Comparison of ENCODE assay signal across 8 cellular contexts in the genomic region with DNA sequence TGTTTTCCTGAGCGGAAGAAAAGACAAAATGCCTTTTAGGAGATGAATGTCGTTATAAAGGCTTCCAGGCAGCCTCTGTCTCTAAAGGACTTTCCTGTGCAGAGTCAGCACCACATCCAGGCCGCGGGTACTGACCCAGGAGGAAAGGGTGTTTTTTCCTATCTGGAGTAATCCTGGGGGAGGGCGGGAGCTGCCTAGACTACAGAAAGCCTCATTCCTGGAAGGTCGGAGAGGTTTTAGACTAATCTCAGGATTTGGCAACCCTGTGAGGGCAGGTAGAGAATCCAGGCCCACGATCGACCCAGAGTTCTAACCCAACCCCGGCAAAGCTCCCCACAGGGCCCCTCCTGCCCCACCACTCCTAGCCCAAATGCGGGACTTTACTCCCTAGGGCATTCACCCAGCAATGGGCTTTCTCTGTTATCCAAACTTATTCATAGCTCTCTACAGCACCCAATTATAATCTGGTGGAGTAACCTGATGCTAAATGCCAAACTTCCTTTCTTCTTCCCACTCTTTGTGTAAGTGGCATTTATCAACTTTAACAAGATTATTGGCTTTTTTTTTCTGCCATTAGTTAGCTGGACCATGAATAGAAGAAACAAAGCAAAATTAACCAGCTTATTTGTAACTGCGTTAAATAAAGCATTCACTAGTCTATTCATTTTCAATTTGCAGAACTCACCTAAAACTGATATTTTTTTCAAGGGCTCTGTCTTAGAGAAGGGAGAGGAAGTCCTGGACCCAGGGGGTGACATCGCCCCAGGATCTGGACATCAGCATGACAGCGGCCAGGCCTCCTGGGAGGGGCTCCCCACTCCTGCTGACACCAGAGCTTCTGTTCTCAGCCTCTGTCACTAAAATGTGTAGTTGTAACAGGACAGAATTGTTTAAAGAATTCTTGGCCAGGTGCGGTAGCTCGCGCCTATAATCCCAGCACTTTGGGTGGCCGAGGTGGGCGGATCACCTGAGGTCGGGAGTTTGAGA. TPM values are rescaled to one million over a fixed set of nuclear protein-coding genes. Genes with fewer than 3 reads are reported as not detected.
DNase-seq lines count a peak whose midpoint lies in the region; ATAC-seq, FAIRE-seq and TF ChIP-seq lines count a peak whose summit lies in the region.

No MANE protein-coding gene starts in this region.

- DNase-seq in CD8-positive, alpha-beta T cell, result no peak
- no peak for DNase-seq in T-helper 17 cell
- no peak for DNase-seq in cardiac muscle cell (ENCODE audit: low read depth in 1 of 2, low spot score in 1 of 2)
- peak; percentile 94 for DNase-seq in pons (ENCODE audit: low spot score)
- no peak for DNase-seq in ecto neural progenitor cell (ENCODE audit: low spot score)
- DNase-seq in ACHN, result no peak
- DNase-seq in pancreas, result no peak

- H3K4me1 Mint-ChIP-seq in CD8-positive, alpha-beta T cell (ENCODE audit: low read depth), result peaks cover 2% of the 10 kb centered on the region
- H3K4me1 Mint-ChIP-seq in T-helper 17 cell, result peaks cover 7% of the 10 kb centered on the region

- H3K36me3 ChIP-seq in CD8-positive, alpha-beta T cell (ENCODE audit: insufficient read depth, low read length), result no peaks in the 10 kb centered on the region
- H3K36me3 ChIP-seq in cardiac muscle cell (no peaks in the 10 kb centered on the region), pancreas (no peaks in the 10 kb centered on the region)

- peak overlapping the region; percentile 62 for H3K4me3 Mint-ChIP-seq in CD8-positive, alpha-beta T cell
- peak overlapping the region; percentile 76 for H3K4me3 Mint-ChIP-seq in T-helper 17 cell

- H3K27ac ChIP-seq in CD8-positive, alpha-beta T cell (ENCODE audit: low read depth, low read length), result no peak overlapping the region
- H3K27ac ChIP-seq in cardiac muscle cell (no peak overlapping the region), pancreas (no peak overlapping the region)

- no peak overlapping the region for H3K4me3 ChIP-seq in CD8-positive, alpha-beta T cell (ENCODE audit: low read depth, low read length)
- H3K4me3 ChIP-seq in cardiac muscle cell, result peak overlapping the region; percentile 76
- H3K4me3 ChIP-seq in pancreas, result peak overlapping the region in 1 of 4 donors; percentile 61

- POLR2A ChIA-PET in CD8-positive, alpha-beta T cell (lab: Charles Lee), result interaction anchor here (0.9 kb wide), 1 partner anchor 13 kb away, joined by 3 read pairs; no protein-coding TSS in a partner anchor

- no peaks in the 10 kb centered on the region for H3K9me3 ChIP-seq in CD8-positive, alpha-beta T cell (ENCODE audit: low read length)
- H3K9me3 ChIP-seq in T-helper 17 cell (ENCODE audit: control insufficient read depth, low read length, poor library complexity, severe bottlenecking) (no peaks in the 10 kb centered on the region), cardiac muscle cell (ENCODE audit: low read depth) (no peaks in the 10 kb centered on the region), pancreas (no peaks in the 10 kb centered on the region)

- 85 to 86% methylated on average over 19 of the region's 19 CpGs for WGBS in pancreas, 2 donors

- H3K36me3 Mint-ChIP-seq in CD8-positive, alpha-beta T cell, result no peaks in the 10 kb centered on the region
- peaks cover 4% of the 10 kb centered on the region for H3K36me3 Mint-ChIP-seq in T-helper 17 cell (ENCODE audit: low read depth)

- CTCF ChIA-PET in CD8-positive, alpha-beta T cell (lab: Charles Lee), result interaction anchor here (2.0 kb wide), 1 partner anchor 63 kb away, joined by 7 read pairs; no protein-coding TSS in a partner anchor

- H3K4me1 ChIP-seq in CD8-positive, alpha-beta T cell (ENCODE audit: insufficient read depth, low read length), result peaks cover 5% of the 10 kb centered on the region
- no peaks in the 10 kb centered on the region for H3K4me1 ChIP-seq in cardiac muscle cell (ENCODE audit: low read depth)
- H3K4me1 ChIP-seq in pancreas, result peaks cover 0 to 3% (median 0%) of the 10 kb centered on the region in 3 donors

- peaks cover 16% of the 10 kb centered on the region for H3K27me3 ChIP-seq in CD8-positive, alpha-beta T cell (ENCODE audit: insufficient read depth, low read length)
- H3K27me3 ChIP-seq in cardiac muscle cell (peaks cover 46% of the 10 kb centered on the region), pancreas (no peaks in the 10 kb centered on the region)

- H3K27me3 Mint-ChIP-seq in CD8-positive, alpha-beta T cell (ENCODE audit: low read depth), result peaks cover 47% of the 10 kb centered on the region
- peaks cover 69% of the 10 kb centered on the region for H3K27me3 Mint-ChIP-seq in T-helper 17 cell

- no peak for FAIRE-seq in pancreas (lab: Jason Lieb, UNC)

- intact Hi-C loops in CD8-positive, alpha-beta T cell (cut with DNase I, micrococcal nuclease), result no loop called here
- intact Hi-C loops in pancreas (cut with DNase I), result loop anchor here in 1 of 3 donors (10.0 kb wide), 1 partner anchor 61 kb away; no protein-coding TSS in a partner anchor

- no peak for TF ChIP-seq CTCF in CD8-positive, alpha-beta T cell (IDR thresholded peaks at IDR 0.05)
- TF ChIP-seq CTCF in cardiac muscle cell (IDR thresholded peaks at IDR 0.05; ENCODE audit: low read depth, low read length), result no peak
- no peak for TF ChIP-seq CTCF in pancreas (IDR thresholded peaks at IDR 0.05)

- no peaks in the 10 kb centered on the region for H3K9me3 Mint-ChIP-seq in CD8-positive, alpha-beta T cell

- no peak overlapping the region for H3K27ac Mint-ChIP-seq in CD8-positive, alpha-beta T cell
- H3K27ac Mint-ChIP-seq in T-helper 17 cell, result no peak overlapping the region

- in situ Hi-C loops in ACHN (cut with HindIII; ENCODE audit: low pct_ligation_motif_present, low pct_unique_long_range_greater_than_20kb, low sequenced_read_pairs), result no loop called here

- ATAC-seq in CD8-positive, alpha-beta T cell, result no peak
- ATAC-seq in T-helper 17 cell, result no peak
- ATAC-seq in HG02884 (IDR thresholded peaks at IDR 0.05; ENCODE audit: unreplicated experiment), result no peak
- no peak for ATAC-seq in pancreas

RNA-seq across cellular contexts. Expression of a gene that starts 1.4 kb away (rescaled TPM):
- total RNA-seq in CD8-positive, alpha-beta T cell, result under 1 TPM in 1 of 2 experiments, not detected in 1; 0.11 TPM
- total RNA-seq in T-helper 17 cell, result under 1 TPM in 1 of 2 donors, not detected in 1; 0.29 TPM
- total RNA-seq in cardiac muscle cell, result 0.18 and 0.25 TPM in 2 replicates
- polyA plus RNA-seq in cardiac muscle cell, result 0.16 TPM in 1 of 2 replicates, not detected in the other
- total RNA-seq in pancreas, result 1 to 10 TPM in 1 of 6 donors, under 1 TPM in 5; 0.47 to 1.6 (median 0.65) TPM
- 1 to 10 TPM; 1.1 to 1.2 TPM for polyA plus RNA-seq in pancreas
